Comparison of ENCODE assay signal across 1 cellular context in the genomic region with DNA sequence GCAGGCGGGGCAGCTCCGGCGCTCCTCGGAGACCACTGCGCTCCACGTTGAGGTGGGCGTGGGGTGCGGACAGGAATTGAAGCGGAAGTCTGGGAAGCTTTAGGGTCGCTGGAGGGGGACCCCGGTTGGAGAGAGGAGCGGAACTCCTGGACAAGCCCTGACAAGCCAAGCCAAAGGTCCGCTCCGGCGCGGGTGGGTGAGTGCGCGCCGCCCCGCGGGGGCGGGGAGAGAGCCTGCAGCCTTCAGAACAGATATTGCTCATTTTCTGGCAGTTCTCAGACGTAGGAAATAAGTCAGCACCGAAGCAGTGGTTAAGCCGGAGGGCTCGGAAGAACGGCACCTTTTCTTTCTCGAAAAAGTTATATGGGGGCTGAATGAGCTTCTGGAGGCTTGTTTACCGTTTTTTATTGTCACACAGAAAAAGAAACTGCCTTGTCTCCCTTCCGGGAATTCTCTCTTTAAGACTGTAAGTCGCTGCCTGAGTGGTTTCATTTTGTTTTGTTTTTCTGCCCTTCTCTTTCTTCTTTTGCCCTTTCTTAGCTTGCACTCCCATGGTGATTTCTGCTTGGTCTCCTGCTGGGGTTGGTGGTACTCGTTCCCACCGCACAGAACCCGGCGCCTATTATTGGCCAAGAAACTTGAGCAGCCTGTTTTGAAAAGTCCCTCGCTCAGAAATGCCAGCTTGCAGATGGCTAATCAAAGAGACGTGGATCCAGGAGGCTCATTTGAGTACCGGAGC.
TF ChIP-seq lines count a peak whose summit lies in the region.

No MANE protein-coding gene starts in this region.

TF ChIP-seq in GM12878, 131 proteins besides CTCF, POLR2A, EP300 and RAD21 (continued from another document and continues in another):
- TF ChIP-seq ASH2L (IDR thresholded peaks at IDR 0.05; ENCODE audit: borderline replicate concordance, low read depth) (no peak), EED (IDR thresholded peaks at IDR 0.05; ENCODE audit: low read depth) (no peak; the same call in 1 of the 2 replicates), ETV6 (conservative IDR thresholded peaks at IDR 0.05 in 1 of 2, IDR thresholded peaks at IDR 0.05 in 1 of 2; ENCODE audit: borderline replicate concordance in 1 of 2, low read depth in 1 of 2) (0 out of 4 replicates have a peak, but pooled peaks of 1 of the 2 experiments have one; percentile 30), SIN3A (IDR thresholded peaks at IDR 0.05; ENCODE audit: low read depth, low read length) (peak; percentile 85), RFX5 (IDR thresholded peaks at IDR 0.05; ENCODE audit: low read depth, low read length) (no peak), NFIC (IDR thresholded peaks at IDR 0.05; ENCODE audit: low read depth, low read length) (0 out of 2 replicates have a peak, but pooled peaks have one; percentile 30), ESRRA (IDR thresholded peaks at IDR 0.05; ENCODE audit: low read length) (no peak), DPF2 (IDR thresholded peaks at IDR 0.05) (peak; percentile 75), GABPA (IDR thresholded peaks at IDR 0.05; ENCODE audit: low read depth) (no peak), BMI1 (IDR thresholded peaks at IDR 0.05; ENCODE audit: borderline replicate concordance) (no peak), RB1 (IDR thresholded peaks at IDR 0.05; ENCODE audit: borderline replicate concordance) (no peak; the same call in 1 of the 2 replicates), POLR2AphosphoS5 (IDR thresholded peaks at IDR 0.05; ENCODE audit: low read length) (peak; percentile 82), STAT3 (IDR thresholded peaks at IDR 0.05; ENCODE audit: low read depth, low read length) (no peak), CEBPB (IDR thresholded peaks at IDR 0.05; ENCODE audit: borderline replicate concordance in 1 of 2, low read depth in 2 of 2, low read length in 2 of 2) (no peak), TCF3 (IDR thresholded peaks at IDR 0.05; ENCODE audit: borderline replicate concordance, insufficient read depth, low read depth, low read length) (no peak), EGR1 (IDR thresholded peaks at IDR 0.05; ENCODE audit: borderline replicate concordance in 1 of 2, low read depth in 2 of 2, low read length in 2 of 2) (peak in 1 of 2 experiments; percentile 95; a peak in 2 of 3 replicates), YBX1 (IDR thresholded peaks at IDR 0.05) (no peak), ZNF274 (IDR thresholded peaks at IDR 0.05; ENCODE audit: insufficient read depth, insufficient read length) (no peak), BHLHE40 (IDR thresholded peaks at IDR 0.05; ENCODE audit: borderline replicate concordance in 1 of 2, low read depth in 2 of 2, low read length in 1 of 2) (no peak), CREB1 (IDR thresholded peaks at IDR 0.05; ENCODE audit: low read depth) (peak; percentile 57), NR2C1 (IDR thresholded peaks at IDR 0.05) (no peak), TAF1 (IDR thresholded peaks at IDR 0.05; ENCODE audit: borderline replicate concordance, low read depth, low read length) (peak; percentile 81), MTA2 (IDR thresholded peaks at IDR 0.05; ENCODE audit: low read depth) (peak; percentile 15; the same call in 1 of the 2 replicates), BCL11A (IDR thresholded peaks at IDR 0.05; ENCODE audit: low read depth, low read length) (no peak)
- TF ChIP-seq, protein P1, sequence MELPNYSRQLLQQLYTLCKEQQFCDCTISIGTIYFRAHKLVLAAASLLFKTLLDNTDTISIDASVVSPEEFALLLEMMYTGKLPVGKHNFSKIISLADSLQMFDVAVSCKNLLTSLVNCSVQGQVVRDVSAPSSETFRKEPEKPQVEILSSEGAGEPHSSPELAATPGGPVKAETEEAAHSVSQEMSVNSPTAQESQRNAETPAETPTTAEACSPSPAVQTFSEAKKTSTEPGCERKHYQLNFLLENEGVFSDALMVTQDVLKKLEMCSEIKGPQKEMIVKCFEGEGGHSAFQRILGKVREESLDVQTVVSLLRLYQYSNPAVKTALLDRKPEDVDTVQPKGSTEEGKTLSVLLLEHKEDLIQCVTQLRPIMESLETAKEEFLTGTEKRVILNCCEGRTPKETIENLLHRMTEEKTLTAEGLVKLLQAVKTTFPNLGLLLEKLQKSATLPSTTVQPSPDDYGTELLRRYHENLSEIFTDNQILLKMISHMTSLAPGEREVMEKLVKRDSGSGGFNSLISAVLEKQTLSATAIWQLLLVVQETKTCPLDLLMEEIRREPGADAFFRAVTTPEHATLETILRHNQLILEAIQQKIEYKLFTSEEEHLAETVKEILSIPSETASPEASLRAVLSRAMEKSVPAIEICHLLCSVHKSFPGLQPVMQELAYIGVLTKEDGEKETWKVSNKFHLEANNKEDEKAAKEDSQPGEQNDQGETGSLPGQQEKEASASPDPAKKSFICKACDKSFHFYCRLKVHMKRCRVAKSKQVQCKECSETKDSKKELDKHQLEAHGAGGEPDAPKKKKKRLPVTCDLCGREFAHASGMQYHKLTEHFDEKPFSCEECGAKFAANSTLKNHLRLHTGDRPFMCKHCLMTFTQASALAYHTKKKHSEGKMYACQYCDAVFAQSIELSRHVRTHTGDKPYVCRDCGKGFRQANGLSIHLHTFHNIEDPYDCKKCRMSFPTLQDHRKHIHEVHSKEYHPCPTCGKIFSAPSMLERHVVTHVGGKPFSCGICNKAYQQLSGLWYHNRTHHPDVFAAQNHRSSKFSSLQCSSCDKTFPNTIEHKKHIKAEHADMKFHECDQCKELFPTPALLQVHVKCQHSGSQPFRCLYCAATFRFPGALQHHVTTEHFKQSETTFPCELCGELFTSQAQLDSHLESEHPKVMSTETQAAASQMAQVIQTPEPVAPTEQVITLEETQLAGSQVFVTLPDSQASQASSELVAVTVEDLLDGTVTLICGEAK (IDR thresholded peaks at IDR 0.05; ENCODE audit: borderline replicate concordance), result peak; percentile 32; the same call in 1 of the 2 replicates
- TF ChIP-seq, protein P2, sequence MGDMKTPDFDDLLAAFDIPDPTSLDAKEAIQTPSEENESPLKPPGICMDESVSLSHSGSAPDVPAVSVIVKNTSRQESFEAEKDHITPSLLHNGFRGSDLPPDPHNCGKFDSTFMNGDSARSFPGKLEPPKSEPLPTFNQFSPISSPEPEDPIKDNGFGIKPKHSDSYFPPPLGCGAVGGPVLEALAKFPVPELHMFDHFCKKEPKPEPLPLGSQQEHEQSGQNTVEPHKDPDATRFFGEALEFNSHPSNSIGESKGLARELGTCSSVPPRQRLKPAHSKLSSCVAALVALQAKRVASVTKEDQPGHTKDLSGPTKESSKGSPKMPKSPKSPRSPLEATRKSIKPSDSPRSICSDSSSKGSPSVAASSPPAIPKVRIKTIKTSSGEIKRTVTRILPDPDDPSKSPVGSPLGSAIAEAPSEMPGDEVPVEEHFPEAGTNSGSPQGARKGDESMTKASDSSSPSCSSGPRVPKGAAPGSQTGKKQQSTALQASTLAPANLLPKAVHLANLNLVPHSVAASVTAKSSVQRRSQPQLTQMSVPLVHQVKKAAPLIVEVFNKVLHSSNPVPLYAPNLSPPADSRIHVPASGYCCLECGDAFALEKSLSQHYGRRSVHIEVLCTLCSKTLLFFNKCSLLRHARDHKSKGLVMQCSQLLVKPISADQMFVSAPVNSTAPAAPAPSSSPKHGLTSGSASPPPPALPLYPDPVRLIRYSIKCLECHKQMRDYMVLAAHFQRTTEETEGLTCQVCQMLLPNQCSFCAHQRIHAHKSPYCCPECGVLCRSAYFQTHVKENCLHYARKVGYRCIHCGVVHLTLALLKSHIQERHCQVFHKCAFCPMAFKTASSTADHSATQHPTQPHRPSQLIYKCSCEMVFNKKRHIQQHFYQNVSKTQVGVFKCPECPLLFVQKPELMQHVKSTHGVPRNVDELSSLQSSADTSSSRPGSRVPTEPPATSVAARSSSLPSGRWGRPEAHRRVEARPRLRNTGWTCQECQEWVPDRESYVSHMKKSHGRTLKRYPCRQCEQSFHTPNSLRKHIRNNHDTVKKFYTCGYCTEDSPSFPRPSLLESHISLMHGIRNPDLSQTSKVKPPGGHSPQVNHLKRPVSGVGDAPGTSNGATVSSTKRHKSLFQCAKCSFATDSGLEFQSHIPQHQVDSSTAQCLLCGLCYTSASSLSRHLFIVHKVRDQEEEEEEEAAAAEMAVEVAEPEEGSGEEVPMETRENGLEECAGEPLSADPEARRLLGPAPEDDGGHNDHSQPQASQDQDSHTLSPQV (IDR thresholded peaks at IDR 0.05), result no peak
- TF ChIP-seq, protein P3, sequence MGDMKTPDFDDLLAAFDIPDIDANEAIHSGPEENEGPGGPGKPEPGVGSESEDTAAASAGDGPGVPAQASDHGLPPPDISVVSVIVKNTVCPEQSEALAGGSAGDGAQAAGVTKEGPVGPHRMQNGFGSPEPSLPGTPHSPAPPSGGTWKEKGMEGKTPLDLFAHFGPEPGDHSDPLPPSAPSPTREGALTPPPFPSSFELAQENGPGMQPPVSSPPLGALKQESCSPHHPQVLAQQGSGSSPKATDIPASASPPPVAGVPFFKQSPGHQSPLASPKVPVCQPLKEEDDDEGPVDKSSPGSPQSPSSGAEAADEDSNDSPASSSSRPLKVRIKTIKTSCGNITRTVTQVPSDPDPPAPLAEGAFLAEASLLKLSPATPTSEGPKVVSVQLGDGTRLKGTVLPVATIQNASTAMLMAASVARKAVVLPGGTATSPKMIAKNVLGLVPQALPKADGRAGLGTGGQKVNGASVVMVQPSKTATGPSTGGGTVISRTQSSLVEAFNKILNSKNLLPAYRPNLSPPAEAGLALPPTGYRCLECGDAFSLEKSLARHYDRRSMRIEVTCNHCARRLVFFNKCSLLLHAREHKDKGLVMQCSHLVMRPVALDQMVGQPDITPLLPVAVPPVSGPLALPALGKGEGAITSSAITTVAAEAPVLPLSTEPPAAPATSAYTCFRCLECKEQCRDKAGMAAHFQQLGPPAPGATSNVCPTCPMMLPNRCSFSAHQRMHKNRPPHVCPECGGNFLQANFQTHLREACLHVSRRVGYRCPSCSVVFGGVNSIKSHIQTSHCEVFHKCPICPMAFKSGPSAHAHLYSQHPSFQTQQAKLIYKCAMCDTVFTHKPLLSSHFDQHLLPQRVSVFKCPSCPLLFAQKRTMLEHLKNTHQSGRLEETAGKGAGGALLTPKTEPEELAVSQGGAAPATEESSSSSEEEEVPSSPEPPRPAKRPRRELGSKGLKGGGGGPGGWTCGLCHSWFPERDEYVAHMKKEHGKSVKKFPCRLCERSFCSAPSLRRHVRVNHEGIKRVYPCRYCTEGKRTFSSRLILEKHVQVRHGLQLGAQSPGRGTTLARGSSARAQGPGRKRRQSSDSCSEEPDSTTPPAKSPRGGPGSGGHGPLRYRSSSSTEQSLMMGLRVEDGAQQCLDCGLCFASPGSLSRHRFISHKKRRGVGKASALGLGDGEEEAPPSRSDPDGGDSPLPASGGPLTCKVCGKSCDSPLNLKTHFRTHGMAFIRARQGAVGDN (IDR thresholded peaks at IDR 0.05), result 0 out of 2 replicates have a peak, but pooled peaks have one; percentile 29
- TF ChIP-seq, protein P4, sequence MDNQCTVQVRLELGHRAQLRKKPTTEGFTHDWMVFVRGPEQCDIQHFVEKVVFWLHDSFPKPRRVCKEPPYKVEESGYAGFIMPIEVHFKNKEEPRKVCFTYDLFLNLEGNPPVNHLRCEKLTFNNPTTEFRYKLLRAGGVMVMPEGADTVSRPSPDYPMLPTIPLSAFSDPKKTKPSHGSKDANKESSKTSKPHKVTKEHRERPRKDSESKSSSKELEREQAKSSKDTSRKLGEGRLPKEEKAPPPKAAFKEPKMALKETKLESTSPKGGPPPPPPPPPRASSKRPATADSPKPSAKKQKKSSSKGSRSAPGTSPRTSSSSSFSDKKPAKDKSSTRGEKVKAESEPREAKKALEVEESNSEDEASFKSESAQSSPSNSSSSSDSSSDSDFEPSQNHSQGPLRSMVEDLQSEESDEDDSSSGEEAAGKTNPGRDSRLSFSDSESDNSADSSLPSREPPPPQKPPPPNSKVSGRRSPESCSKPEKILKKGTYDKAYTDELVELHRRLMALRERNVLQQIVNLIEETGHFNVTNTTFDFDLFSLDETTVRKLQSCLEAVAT (IDR thresholded peaks at IDR 0.05), result peak; percentile 93
- TF ChIP-seq, protein P5, sequence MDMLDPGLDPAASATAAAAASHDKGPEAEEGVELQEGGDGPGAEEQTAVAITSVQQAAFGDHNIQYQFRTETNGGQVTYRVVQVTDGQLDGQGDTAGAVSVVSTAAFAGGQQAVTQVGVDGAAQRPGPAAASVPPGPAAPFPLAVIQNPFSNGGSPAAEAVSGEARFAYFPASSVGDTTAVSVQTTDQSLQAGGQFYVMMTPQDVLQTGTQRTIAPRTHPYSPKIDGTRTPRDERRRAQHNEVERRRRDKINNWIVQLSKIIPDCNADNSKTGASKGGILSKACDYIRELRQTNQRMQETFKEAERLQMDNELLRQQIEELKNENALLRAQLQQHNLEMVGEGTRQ (IDR thresholded peaks at IDR 0.05; ENCODE audit: borderline replicate concordance, low read depth, low read length), result no peak
- TF ChIP-seq, protein P6, sequence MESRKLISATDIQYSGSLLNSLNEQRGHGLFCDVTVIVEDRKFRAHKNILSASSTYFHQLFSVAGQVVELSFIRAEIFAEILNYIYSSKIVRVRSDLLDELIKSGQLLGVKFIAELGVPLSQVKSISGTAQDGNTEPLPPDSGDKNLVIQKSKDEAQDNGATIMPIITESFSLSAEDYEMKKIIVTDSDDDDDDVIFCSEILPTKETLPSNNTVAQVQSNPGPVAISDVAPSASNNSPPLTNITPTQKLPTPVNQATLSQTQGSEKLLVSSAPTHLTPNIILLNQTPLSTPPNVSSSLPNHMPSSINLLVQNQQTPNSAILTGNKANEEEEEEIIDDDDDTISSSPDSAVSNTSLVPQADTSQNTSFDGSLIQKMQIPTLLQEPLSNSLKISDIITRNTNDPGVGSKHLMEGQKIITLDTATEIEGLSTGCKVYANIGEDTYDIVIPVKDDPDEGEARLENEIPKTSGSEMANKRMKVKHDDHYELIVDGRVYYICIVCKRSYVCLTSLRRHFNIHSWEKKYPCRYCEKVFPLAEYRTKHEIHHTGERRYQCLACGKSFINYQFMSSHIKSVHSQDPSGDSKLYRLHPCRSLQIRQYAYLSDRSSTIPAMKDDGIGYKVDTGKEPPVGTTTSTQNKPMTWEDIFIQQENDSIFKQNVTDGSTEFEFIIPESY (IDR thresholded peaks at IDR 0.05), result no peak
